ENCODE assay signal across 26 cellular contexts in the genomic region with DNA sequence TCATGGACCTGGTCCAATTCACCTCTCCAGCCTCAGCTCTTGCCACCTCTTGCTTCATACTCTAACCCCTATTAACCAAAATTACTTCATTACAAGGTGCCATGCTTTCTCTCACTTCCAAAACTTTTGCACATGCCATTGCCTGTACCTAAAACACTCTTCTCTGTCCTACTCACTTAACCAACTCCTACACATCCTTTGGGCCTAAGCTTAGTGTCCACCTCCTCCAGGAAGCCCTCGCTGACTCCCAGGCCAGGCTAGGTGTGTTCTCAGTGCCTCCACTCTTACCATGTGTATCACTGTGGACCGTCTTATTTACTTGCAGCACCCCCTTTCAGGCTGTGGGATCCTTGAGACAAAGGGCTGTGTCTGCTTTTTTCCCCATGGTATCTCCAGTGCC.
A peak's percentile ranks its signal among the peaks of the same experiment; 100 is the strongest.
DNase-seq lines count a peak whose midpoint lies in the region; FAIRE-seq and TF ChIP-seq lines count a peak whose summit lies in the region.
"Had no signal": no experiment of that assay in that cellular context is flagged by ENCODE, and none has a peak within 500 bp of the region (broad histone marks: within the 10 kb centered on the region; RNA-seq: fewer than 3 reads in every experiment).

No MANE protein-coding gene starts in this region.

- H2BK12ac ChIP-seq in H1 (ENCODE audit: low read depth, low read length) = no peak overlapping the region

- POLR2A ChIA-PET in HEK293 (lab: Yijun Ruan, JAX) (no interaction called here), H1 (lab: Charles Lee; ENCODE audit: partially characterized antibody) (no interaction called here)

- H3K18ac ChIP-seq in H1 (ENCODE audit: extremely low read depth, low read length) = no peak overlapping the region

- no peaks in the 10 kb centered on the region for H3K4me1 ChIP-seq in HEK293 (ENCODE audit: control insufficient read depth, insufficient read depth, low read length)
- no peaks in the 10 kb centered on the region; a peak in 1 of 7 replicates for H3K4me1 ChIP-seq in H1 (replicated peaks in 1 of 4; ENCODE audit: control insufficient read depth in 3 of 4, insufficient read depth in 4 of 4, low read length in 3 of 4)
- H3K4me1 ChIP-seq: BLaER1 treated with 17β-estradiol and CSF1 and Interleukin-3, amounts not matched to agents 10 nM and 100 nM had no signal

- no peak overlapping the region for H4K5ac ChIP-seq in H1 (ENCODE audit: insufficient read length, low read depth, low read length)

- H2AK5ac ChIP-seq in H1 (ENCODE audit: low read depth, low read length) = no peak overlapping the region

- no peak overlapping the region for H3K9ac ChIP-seq in H1 (replicated peaks in 1 of 4; ENCODE audit: extremely low read depth in 1 of 4, low read depth in 3 of 4, low read length in 3 of 4)
- H3K9ac ChIP-seq: BLaER1 treated with 17β-estradiol and CSF1 and Interleukin-3, amounts not matched to agents 10 nM and 100 nM had no signal

- no peak overlapping the region for H3K14ac ChIP-seq in H1 (ENCODE audit: insufficient read length)

- H4K20me1 ChIP-seq in H1 (replicated peaks in 1 of 2; ENCODE audit: control insufficient read depth in 1 of 2, insufficient read depth in 2 of 2, low read length in 2 of 2) = peaks cover 0 to 2% of the 10 kb centered on the region in 2 experiments
- H4K20me1 ChIP-seq: BLaER1 treated with 17β-estradiol and CSF1 and Interleukin-3, amounts not matched to agents 10 nM and 100 nM had no signal

- H4K8ac ChIP-seq in H1 (ENCODE audit: extremely low read depth, insufficient read depth, low read length) = peak overlapping the region; percentile 8; the same call in 1 of the 2 replicates

- no peak for TF ChIP-seq POLR2A in H1 (IDR thresholded peaks at IDR 0.05; ENCODE audit: control extremely low read depth in 1 of 2, low read depth in 2 of 2, low read length in 2 of 2)

- H2AFZ ChIP-seq in H1 (ENCODE audit: low read length) = no peak overlapping the region

- no peak overlapping the region for H3K56ac ChIP-seq in H1 (replicated peaks; ENCODE audit: insufficient read length, low read depth, low read length)

- no peak overlapping the region for H2BK120ac ChIP-seq in H1 (replicated peaks; ENCODE audit: low read depth, low read length)

- H2BK15ac ChIP-seq in H1 (ENCODE audit: low read length) = no peak overlapping the region

- no peaks in the 10 kb centered on the region for H3K79me1 ChIP-seq in H1 (ENCODE audit: low read depth, low read length)

- H3K23ac ChIP-seq in H1 (ENCODE audit: insufficient read length) = no peak overlapping the region

- no peaks in the 10 kb centered on the region for H3K79me2 ChIP-seq in H1 (ENCODE audit: control insufficient read depth in 1 of 2, insufficient read depth in 2 of 2, low read length in 2 of 2)

- TF ChIP-seq CTCF in HEK293 (tag by site-specific recombination; IDR thresholded peaks at IDR 0.05) (no peak), H1 (IDR thresholded peaks at IDR 0.05; ENCODE audit: control extremely low read depth in 1 of 3, insufficient read depth in 1 of 3, low read depth in 1 of 3, low read length in 3 of 3) (no peak), progenitor cell of endocrine pancreas (IDR thresholded peaks at IDR 0.05; ENCODE audit: unreplicated experiment) (no peak)

- H2BK20ac ChIP-seq in H1 (ENCODE audit: low read length) = no peak overlapping the region

- no peak overlapping the region for H2BK5ac ChIP-seq in H1 (ENCODE audit: low read depth, low read length)

- no peaks in the 10 kb centered on the region for H3K9me3 Mint-ChIP-seq in progenitor cell of endocrine pancreas (ENCODE audit: low read depth)
- H3K9me3 Mint-ChIP-seq: CD14-positive monocyte; CD4-positive, alpha-beta T cell; CD8-positive, alpha-beta memory T cell had no signal

- H3K36me3 Mint-ChIP-seq in progenitor cell of endocrine pancreas (ENCODE audit: insufficient read depth) = no peaks in the 10 kb centered on the region
- H3K36me3 Mint-ChIP-seq: CD14-positive monocyte; CD8-positive, alpha-beta memory T cell had no signal

- in situ Hi-C loops in ACHN (cut with HindIII; ENCODE audit: low pct_ligation_motif_present, low pct_unique_long_range_greater_than_20kb, low sequenced_read_pairs) = no loop called here

- no peak overlapping the region for H3K4me2 ChIP-seq in H1 (ENCODE audit: insufficient read depth in 1 of 2, low read depth in 2 of 2, low read length in 2 of 2)
- H3K4me2 ChIP-seq: BLaER1 treated with 17β-estradiol and CSF1 and Interleukin-3, amounts not matched to agents 10 nM and 100 nM had no signal

- no peak overlapping the region for H3K27ac ChIP-seq in HEK293 (ENCODE audit: extremely low read depth, low read depth, low read length)
- H3K27ac ChIP-seq in H1 (ENCODE audit: low read depth, low read length) = no peak overlapping the region
- H3K27ac ChIP-seq: 22Rv1; BLaER1 treated with 17β-estradiol and CSF1 and Interleukin-3, amounts not matched to agents 10 nM and 100 nM had no signal

- FAIRE-seq in H1 (lab: Jason Lieb, UNC) (no peak), GM19239 (lab: Jason Lieb, UNC) (no peak)
- FAIRE-seq: A204.1, D721Med, GM12878, GM18507 had no signal

- no peak overlapping the region for H4K91ac ChIP-seq in H1 (replicated peaks; ENCODE audit: insufficient read length, low read length)

- no peak for TF ChIP-seq RAD21 in H1 (IDR thresholded peaks at IDR 0.05 in 1 of 2, conservative IDR thresholded peaks at IDR 0.05 in 1 of 2; ENCODE audit: low read depth in 2 of 2, low read length in 2 of 2)

- no peaks in the 10 kb centered on the region for H3K27me3 ChIP-seq in H1 (replicated peaks in 1 of 4; ENCODE audit: control insufficient read depth in 3 of 4, extremely low read depth in 1 of 4, insufficient read depth in 3 of 4, low read length in 3 of 4)
- H3K27me3 ChIP-seq: BE2C; BLaER1 treated with 17β-estradiol and CSF1 and Interleukin-3, amounts not matched to agents 10 nM and 100 nM had no signal

- H3K4me1 Mint-ChIP-seq in progenitor cell of endocrine pancreas (ENCODE audit: low read depth) = peaks cover 11% of the 10 kb centered on the region
- H3K4me1 Mint-ChIP-seq: CD14-positive monocyte; CD8-positive, alpha-beta memory T cell had no signal

- no peaks in the 10 kb centered on the region for H3K27me3 Mint-ChIP-seq in progenitor cell of endocrine pancreas

- no peak overlapping the region for H3K4ac ChIP-seq in H1 (replicated peaks; ENCODE audit: insufficient read length, low read depth, low read length)

- no peak overlapping the region for H3K4me3 Mint-ChIP-seq in progenitor cell of endocrine pancreas (ENCODE audit: low read depth)
- H3K4me3 Mint-ChIP-seq: CD14-positive monocyte; CD4-positive, alpha-beta T cell; CD8-positive, alpha-beta memory T cell had no signal

- no peak for TF ChIP-seq EP300 in H1 (IDR thresholded peaks at IDR 0.05; ENCODE audit: borderline replicate concordance in 1 of 2, low read depth in 2 of 2, low read length in 2 of 2)

- CTCF ChIA-PET in HEK293 (lab: Yijun Ruan, JAX) = interaction anchor here (1.1 to 1.4 kb wide), 3 partner anchors 11 to 322 kb away, joined by 4 read pairs; no protein-coding TSS in a partner anchor
- CTCF ChIA-PET in H1 (lab: Charles Lee; ENCODE audit: partially characterized antibody) = interaction anchor here (0.6 to 1.5 kb wide), 5 partner anchors 28 to 176 kb away, joined by 3 to 5 read pairs (median 3); no protein-coding TSS in a partner anchor

- H3K9me3 ChIP-seq in HEK293 (ENCODE audit: control insufficient read depth, insufficient read depth, low read depth, low read length) (no peaks in the 10 kb centered on the region), H1 (ENCODE audit: insufficient read depth in 2 of 2, low read depth in 1 of 2, low read length in 1 of 2) (no peaks in the 10 kb centered on the region)
- H3K9me3 ChIP-seq: BE2C; BLaER1 treated with 17β-estradiol and CSF1 and Interleukin-3, amounts not matched to agents 10 nM and 100 nM had no signal

- DNase-seq in NCI-H2029 treated with DMSO at 0.1 percent for 48 hours (lab: John Stamatoyannopoulos, UW) (peak; percentile 23), NCI-H2029 (lab: John Stamatoyannopoulos, UW) (no peak), H1 (ENCODE audit: low read depth in 1 of 2, low spot score in 2 of 2) (no peak), progenitor cell of endocrine pancreas (ENCODE audit: low spot score, unreplicated experiment) (no peak), ACHN (no peak), NCI-H226 (no peak), GM19239 (ENCODE audit: insufficient read length, low spot score) (no peak)
- DNase-seq: AML-193; BE2C; CD4-positive, alpha-beta T cell; CD8-positive, alpha-beta memory T cell; DMS 273 treated with DMSO at 0.1 percent for 48 hours; DMS79; EL; GDM1; GOT3; H7; HCEC 1CT had no signal

- H3K4me3 ChIP-seq in HEK293 (ENCODE audit: low read depth, low read length) (no peak overlapping the region), H1 (ENCODE audit: extremely low read depth in 1 of 4, insufficient read depth in 2 of 4, low read depth in 3 of 4, low read length in 4 of 4) (no peak overlapping the region)
- H3K4me3 ChIP-seq: BLaER1 treated with 17β-estradiol and CSF1 and Interleukin-3, amounts not matched to agents 10 nM and 100 nM; GM12878 had no signal

- H3K23me2 ChIP-seq in H1 (ENCODE audit: low read depth, low read length) = no peaks in the 10 kb centered on the region; the same call in 1 of the 2 replicates

- WGBS in H1 (ENCODE audit: extremely low coverage in 1 of 2, insufficient coverage in 1 of 2, insufficient read length in 1 of 2, insufficient replicate concordance in 2 of 2, low coverage in 1 of 2, low lambda C conversion rate in 2 of 2, missing lambda C conversion rate in 1 of 2), 2 experiments = 91% methylated on average over 2 of the region's 2 CpGs; no CpG with 5 or more reads in 1 of the 2 experiments

- peak overlapping the region; percentile 46 for H3K27ac Mint-ChIP-seq in progenitor cell of endocrine pancreas
- H3K27ac Mint-ChIP-seq: CD14-positive monocyte; CD4-positive, alpha-beta T cell; CD8-positive, alpha-beta memory T cell had no signal

- H3K36me3 ChIP-seq in HEK293 (ENCODE audit: control insufficient read depth in 2 of 2, insufficient read depth in 1 of 2, low read length in 2 of 2) (no peaks in the 10 kb centered on the region), H1 (ENCODE audit: control insufficient read depth in 2 of 4, insufficient read depth in 4 of 4, low read length in 3 of 4) (no peaks in the 10 kb centered on the region)
- H3K36me3 ChIP-seq: BE2C; BLaER1 treated with 17β-estradiol and CSF1 and Interleukin-3, amounts not matched to agents 10 nM and 100 nM had no signal

TF ChIP-seq in HEK293, 187 proteins besides CTCF, POLR2A, EP300 and RAD21 (continues in another document):
- no peak for TF ChIP-seq SCRT2 (tag by site-specific recombination; IDR thresholded peaks at IDR 0.05)

TF ChIP-seq in H1, 55 proteins besides CTCF, POLR2A, EP300 and RAD21:
- TF ChIP-seq EZH2 (IDR thresholded peaks at IDR 0.05; ENCODE audit: low read depth, low read length, severe bottlenecking) (no peak), HDAC6 (IDR thresholded peaks at IDR 0.05; ENCODE audit: low read depth, low read length) (no peak), SP4 (IDR thresholded peaks at IDR 0.05; ENCODE audit: low read length) (no peak), BRCA1 (IDR thresholded peaks at IDR 0.05; ENCODE audit: low read depth, low read length) (no peak)
